2 cellular contexts compared by ENCODE assay signal in genomic region chr6:2188856-2189384, GRCh38.
TF ChIP-seq lines count a peak whose summit lies in the region.

No MANE protein-coding gene starts in this region.

TF ChIP-seq in GM23338, 12 proteins besides CTCF, POLR2A, EP300 and RAD21 (continued from another document):
- TF ChIP-seq, protein P1, sequence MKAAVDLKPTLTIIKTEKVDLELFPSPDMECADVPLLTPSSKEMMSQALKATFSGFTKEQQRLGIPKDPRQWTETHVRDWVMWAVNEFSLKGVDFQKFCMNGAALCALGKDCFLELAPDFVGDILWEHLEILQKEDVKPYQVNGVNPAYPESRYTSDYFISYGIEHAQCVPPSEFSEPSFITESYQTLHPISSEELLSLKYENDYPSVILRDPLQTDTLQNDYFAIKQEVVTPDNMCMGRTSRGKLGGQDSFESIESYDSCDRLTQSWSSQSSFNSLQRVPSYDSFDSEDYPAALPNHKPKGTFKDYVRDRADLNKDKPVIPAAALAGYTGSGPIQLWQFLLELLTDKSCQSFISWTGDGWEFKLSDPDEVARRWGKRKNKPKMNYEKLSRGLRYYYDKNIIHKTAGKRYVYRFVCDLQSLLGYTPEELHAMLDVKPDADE (IDR thresholded peaks at IDR 0.05), result no peak
- TF ChIP-seq NANOG (IDR thresholded peaks at IDR 0.05; ENCODE audit: borderline replicate concordance), result no peak
- no peak for TF ChIP-seq EZH2phosphoT487 (IDR thresholded peaks at IDR 0.05; ENCODE audit: unreplicated experiment)
- TF ChIP-seq POLR2AphosphoS5 (IDR thresholded peaks at IDR 0.05; ENCODE audit: low read depth), result no peak
- TF ChIP-seq JUNB (IDR thresholded peaks at IDR 0.05; ENCODE audit: unreplicated experiment), result no peak
- TF ChIP-seq, protein P2, sequence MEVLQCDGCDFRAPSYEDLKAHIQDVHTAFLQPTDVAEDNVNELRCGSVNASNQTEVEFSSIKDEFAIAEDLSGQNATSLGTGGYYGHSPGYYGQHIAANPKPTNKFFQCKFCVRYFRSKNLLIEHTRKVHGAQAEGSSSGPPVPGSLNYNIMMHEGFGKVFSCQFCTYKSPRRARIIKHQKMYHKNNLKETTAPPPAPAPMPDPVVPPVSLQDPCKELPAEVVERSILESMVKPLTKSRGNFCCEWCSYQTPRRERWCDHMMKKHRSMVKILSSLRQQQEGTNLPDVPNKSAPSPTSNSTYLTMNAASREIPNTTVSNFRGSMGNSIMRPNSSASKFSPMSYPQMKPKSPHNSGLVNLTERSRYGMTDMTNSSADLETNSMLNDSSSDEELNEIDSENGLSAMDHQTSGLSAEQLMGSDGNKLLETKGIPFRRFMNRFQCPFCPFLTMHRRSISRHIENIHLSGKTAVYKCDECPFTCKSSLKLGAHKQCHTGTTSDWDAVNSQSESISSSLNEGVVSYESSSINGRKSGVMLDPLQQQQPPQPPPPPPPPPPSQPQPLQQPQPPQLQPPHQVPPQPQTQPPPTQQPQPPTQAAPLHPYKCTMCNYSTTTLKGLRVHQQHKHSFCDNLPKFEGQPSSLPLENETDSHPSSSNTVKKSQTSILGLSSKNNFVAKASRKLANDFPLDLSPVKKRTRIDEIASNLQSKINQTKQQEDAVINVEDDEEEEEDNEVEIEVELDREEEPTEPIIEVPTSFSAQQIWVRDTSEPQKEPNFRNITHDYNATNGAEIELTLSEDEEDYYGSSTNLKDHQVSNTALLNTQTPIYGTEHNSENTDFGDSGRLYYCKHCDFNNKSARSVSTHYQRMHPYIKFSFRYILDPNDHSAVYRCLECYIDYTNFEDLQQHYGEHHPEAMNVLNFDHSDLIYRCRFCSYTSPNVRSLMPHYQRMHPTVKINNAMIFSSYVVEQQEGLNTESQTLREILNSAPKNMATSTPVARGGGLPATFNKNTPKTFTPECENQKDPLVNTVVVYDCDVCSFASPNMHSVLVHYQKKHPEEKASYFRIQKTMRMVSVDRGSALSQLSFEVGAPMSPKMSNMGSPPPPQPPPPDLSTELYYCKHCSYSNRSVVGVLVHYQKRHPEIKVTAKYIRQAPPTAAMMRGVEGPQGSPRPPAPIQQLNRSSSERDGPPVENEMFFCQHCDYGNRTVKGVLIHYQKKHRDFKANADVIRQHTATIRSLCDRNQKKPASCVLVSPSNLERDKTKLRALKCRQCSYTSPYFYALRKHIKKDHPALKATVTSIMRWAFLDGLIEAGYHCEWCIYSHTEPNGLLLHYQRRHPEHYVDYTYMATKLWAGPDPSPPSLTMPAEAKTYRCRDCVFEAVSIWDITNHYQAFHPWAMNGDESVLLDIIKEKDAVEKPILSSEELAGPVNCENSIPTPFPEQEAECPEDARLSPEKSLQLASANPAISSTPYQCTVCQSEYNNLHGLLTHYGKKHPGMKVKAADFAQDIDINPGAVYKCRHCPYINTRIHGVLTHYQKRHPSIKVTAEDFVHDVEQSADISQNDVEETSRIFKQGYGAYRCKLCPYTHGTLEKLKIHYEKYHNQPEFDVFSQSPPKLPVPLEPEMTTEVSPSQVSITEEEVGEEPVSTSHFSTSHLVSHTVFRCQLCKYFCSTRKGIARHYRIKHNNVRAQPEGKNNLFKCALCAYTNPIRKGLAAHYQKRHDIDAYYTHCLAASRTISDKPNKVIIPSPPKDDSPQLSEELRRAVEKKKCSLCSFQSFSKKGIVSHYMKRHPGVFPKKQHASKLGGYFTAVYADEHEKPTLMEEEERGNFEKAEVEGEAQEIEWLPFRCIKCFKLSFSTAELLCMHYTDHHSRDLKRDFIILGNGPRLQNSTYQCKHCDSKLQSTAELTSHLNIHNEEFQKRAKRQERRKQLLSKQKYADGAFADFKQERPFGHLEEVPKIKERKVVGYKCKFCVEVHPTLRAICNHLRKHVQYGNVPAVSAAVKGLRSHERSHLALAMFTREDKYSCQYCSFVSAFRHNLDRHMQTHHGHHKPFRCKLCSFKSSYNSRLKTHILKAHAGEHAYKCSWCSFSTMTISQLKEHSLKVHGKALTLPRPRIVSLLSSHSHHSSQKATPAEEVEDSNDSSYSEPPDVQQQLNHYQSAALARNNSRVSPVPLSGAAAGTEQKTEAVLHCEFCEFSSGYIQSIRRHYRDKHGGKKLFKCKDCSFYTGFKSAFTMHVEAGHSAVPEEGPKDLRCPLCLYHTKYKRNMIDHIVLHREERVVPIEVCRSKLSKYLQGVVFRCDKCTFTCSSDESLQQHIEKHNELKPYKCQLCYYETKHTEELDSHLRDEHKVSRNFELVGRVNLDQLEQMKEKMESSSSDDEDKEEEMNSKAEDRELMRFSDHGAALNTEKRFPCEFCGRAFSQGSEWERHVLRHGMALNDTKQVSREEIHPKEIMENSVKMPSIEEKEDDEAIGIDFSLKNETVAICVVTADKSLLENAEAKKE (CRISPR knock-in tag; IDR thresholded peaks at IDR 0.05), result no peak
- no peak for TF ChIP-seq ZNF114 (CRISPR knock-in tag; IDR thresholded peaks at IDR 0.05)
- no peak for TF ChIP-seq EZH2 (IDR thresholded peaks at IDR 0.05; ENCODE audit: low read depth, unreplicated experiment)
- TF ChIP-seq, protein P3, sequence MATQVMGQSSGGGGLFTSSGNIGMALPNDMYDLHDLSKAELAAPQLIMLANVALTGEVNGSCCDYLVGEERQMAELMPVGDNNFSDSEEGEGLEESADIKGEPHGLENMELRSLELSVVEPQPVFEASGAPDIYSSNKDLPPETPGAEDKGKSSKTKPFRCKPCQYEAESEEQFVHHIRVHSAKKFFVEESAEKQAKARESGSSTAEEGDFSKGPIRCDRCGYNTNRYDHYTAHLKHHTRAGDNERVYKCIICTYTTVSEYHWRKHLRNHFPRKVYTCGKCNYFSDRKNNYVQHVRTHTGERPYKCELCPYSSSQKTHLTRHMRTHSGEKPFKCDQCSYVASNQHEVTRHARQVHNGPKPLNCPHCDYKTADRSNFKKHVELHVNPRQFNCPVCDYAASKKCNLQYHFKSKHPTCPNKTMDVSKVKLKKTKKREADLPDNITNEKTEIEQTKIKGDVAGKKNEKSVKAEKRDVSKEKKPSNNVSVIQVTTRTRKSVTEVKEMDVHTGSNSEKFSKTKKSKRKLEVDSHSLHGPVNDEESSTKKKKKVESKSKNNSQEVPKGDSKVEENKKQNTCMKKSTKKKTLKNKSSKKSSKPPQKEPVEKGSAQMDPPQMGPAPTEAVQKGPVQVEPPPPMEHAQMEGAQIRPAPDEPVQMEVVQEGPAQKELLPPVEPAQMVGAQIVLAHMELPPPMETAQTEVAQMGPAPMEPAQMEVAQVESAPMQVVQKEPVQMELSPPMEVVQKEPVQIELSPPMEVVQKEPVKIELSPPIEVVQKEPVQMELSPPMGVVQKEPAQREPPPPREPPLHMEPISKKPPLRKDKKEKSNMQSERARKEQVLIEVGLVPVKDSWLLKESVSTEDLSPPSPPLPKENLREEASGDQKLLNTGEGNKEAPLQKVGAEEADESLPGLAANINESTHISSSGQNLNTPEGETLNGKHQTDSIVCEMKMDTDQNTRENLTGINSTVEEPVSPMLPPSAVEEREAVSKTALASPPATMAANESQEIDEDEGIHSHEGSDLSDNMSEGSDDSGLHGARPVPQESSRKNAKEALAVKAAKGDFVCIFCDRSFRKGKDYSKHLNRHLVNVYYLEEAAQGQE (IDR thresholded peaks at IDR 0.05; ENCODE audit: unreplicated experiment), result no peak
- TF ChIP-seq STAT1 (IDR thresholded peaks at IDR 0.05; ENCODE audit: unreplicated experiment), result no peak
- no peak for TF ChIP-seq CREB1 (CRISPR knock-in tag; IDR thresholded peaks at IDR 0.05; ENCODE audit: low read depth)

TF ChIP-seq in IMR-90, 13 proteins besides CTCF, POLR2A, EP300 and RAD21 (continued from another document):
- no peak for TF ChIP-seq ELK1 (IDR thresholded peaks at IDR 0.05; ENCODE audit: borderline replicate concordance, low read depth, low read length)
- no peak for TF ChIP-seq NFE2L2 (IDR thresholded peaks at IDR 0.05; ENCODE audit: low read depth, low read length)
- TF ChIP-seq RCOR1 (IDR thresholded peaks at IDR 0.05; ENCODE audit: insufficient replicate concordance, low read length), result no peak
- TF ChIP-seq FOS (IDR thresholded peaks at IDR 0.05; ENCODE audit: low read depth, low read length), result no peak
- TF ChIP-seq, protein P4, sequence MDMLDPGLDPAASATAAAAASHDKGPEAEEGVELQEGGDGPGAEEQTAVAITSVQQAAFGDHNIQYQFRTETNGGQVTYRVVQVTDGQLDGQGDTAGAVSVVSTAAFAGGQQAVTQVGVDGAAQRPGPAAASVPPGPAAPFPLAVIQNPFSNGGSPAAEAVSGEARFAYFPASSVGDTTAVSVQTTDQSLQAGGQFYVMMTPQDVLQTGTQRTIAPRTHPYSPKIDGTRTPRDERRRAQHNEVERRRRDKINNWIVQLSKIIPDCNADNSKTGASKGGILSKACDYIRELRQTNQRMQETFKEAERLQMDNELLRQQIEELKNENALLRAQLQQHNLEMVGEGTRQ (IDR thresholded peaks at IDR 0.05; ENCODE audit: low read depth, low read length), result no peak
